In the genomic region with DNA sequence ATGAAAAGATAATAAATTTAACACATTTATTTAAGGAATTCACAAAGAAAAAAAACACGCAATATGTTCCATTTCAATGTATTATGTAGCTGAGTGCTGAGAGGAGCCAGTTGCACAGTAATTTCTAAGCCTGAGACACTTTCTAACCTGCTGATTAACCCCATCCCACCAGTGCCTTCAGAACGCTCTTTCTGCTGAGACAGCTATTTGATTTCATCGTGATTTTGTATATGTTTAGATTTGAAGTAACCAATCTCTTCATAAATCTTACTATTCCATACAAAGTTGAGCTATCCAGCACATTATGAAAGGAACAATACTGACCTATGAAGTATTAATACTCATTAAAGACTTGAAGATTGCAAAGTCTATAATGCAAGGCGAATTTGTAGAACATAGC, we compare ENCODE assay signal across 33 cellular contexts.
"Had no signal": no experiment of that assay in that cellular context is flagged by ENCODE, and none has a peak within 500 bp of the region (broad histone marks: within the 10 kb centered on the region; RNA-seq: fewer than 3 reads in every experiment).

No MANE protein-coding gene starts in this region.

- H3K9me3 ChIP-seq: body of pancreas, breast epithelium had no signal

- DNase-seq: activated B cell treated with CpG ODN at 0.5 μM for 24 hours; activated CD4-positive, alpha-beta memory T cell treated with anti-CD3 and anti-CD28 coated beads for 36 hours; activated CD4-positive, alpha-beta T cell treated with anti-CD3 and anti-CD28 coated beads for 4 hours; activated CD4-positive, alpha-beta T cell treated with anti-CD3 and anti-CD28 coated beads, Interleukin-2, amount 10 ng/mL, durations not matched to agents 24 days and 14 days; activated CD4-positive, alpha-beta T cell treated with anti-CD3 and anti-CD28 coated beads, Interleukin-2, amount 50 U/mL, for 1 hour; activated CD4-positive, alpha-beta T cell treated with anti-CD3 and anti-CD28 coated beads, Interleukin-2, amount 50 U/mL, for 4 hours; activated CD4-positive, CD25-positive, alpha-beta regulatory T cell treated with anti-CD3 and anti-CD28 coated beads, Interleukin-2, amount 50 U/mL, for 72 hours; activated CD8-positive, alpha-beta memory T cell treated with anti-CD3 and anti-CD28 coated beads, Interleukin-2, amount 50 U/mL, for 4 hours; activated CD8-positive, alpha-beta T cell treated with anti-CD3 and anti-CD28 coated beads for 36 hours; activated effector memory CD4-positive, alpha-beta T cell treated with anti-CD3 and anti-CD28 coated beads, Interleukin-2, amount 50 U/mL, for 16 hours; activated gamma-delta T cell treated with Interleukin-2 at 50 U/mL for 16 hours; activated naive CD4-positive, alpha-beta T cell; activated naive CD4-positive, alpha-beta T cell treated with anti-CD3 and anti-CD28 coated beads for 36 hours; activated naive CD4-positive, alpha-beta T cell treated with anti-CD3 and anti-CD28 coated beads, Interleukin-2, amount 50 U/mL, for 16 hours; activated naive CD8-positive, alpha-beta T cell treated with anti-CD3 and anti-CD28 coated beads for 36 hours; activated T-cell treated with anti-CD3 and anti-CD28 coated beads for 4 hours; activated T-cell treated with anti-CD3 and anti-CD28 coated beads, Interleukin-2, amount 50 U/mL, for 1 hour; activated T-cell treated with anti-CD3 and anti-CD28 coated beads, Interleukin-2, amount 50 U/mL, for 4 hours; activated T-cell treated with anti-CD3 and anti-CD28 coated beads, Interleukin-2, amount 50 U/mL, for 72 hours; adrenal gland; amniotic stem cell; aorta; body of pancreas; brain microvascular endothelial cell; central memory CD4-positive, alpha-beta T cell; T-helper 17 cell; T1000 had no signal

- H3K36me3 ChIP-seq: adrenal gland, brain microvascular endothelial cell, breast epithelium had no signal

- FAIRE-seq: astrocyte, TTC549 had no signal

- H3K4me3 ChIP-seq: adrenal gland, body of pancreas, breast epithelium had no signal

- ATAC-seq: activated CD8-positive, alpha-beta T cell treated with anti-CD3 and anti-CD28 coated beads for 36 hours; activated naive CD4-positive, alpha-beta T cell treated with anti-CD3 and anti-CD28 coated beads, Interleukin-2, amount 50 U/mL, for 72 hours; activated T-cell treated with anti-CD3 and anti-CD28 coated beads, Interleukin-2, amount 50 U/mL, for 4 hours; activated T-cell treated with anti-CD3 and anti-CD28 coated beads, Interleukin-2, amount 50 U/mL, for 72 hours; activated T-helper 17 cell treated with anti-CD3 and anti-CD28 coated beads, Interleukin-2, amount 50 U/mL, for 72 hours; body of pancreas; T-helper 17 cell had no signal

- H3K27ac ChIP-seq: adrenal gland, body of pancreas, brain microvascular endothelial cell, breast epithelium, VCaP had no signal

- H3K4me1 ChIP-seq: adrenal gland, body of pancreas, breast epithelium had no signal

- H3K27me3 ChIP-seq: adrenal gland, body of pancreas, brain microvascular endothelial cell, breast epithelium had no signal
